Comparison of ENCODE assay signal across 8 cellular contexts in genomic region chr6:49409951-49410542, GRCh38. TPM values are rescaled to one million over a fixed set of nuclear protein-coding genes. Genes with fewer than 3 reads are reported as not detected.
DNase-seq lines count a peak whose midpoint lies in the region; ATAC-seq, FAIRE-seq and TF ChIP-seq lines count a peak whose summit lies in the region.

No MANE protein-coding gene starts in this region.

- FAIRE-seq in GM12891 (lab: Jason Lieb, UNC), result peak; percentile 66

- H3K27me3 Mint-ChIP-seq in activated naive CD8-positive, alpha-beta T cell treated with anti-CD3 and anti-CD28 coated beads, Interleukin-2, amount 10 ng/mL, durations not matched to agents 7 days and 5 days, result peaks cover 3% of the 10 kb centered on the region

- H3K36me3 Mint-ChIP-seq in activated naive CD8-positive, alpha-beta T cell treated with anti-CD3 and anti-CD28 coated beads, Interleukin-2, amount 10 ng/mL, durations not matched to agents 7 days and 5 days, result no peaks in the 10 kb centered on the region

- no peaks in the 10 kb centered on the region for H3K9me3 Mint-ChIP-seq in activated naive CD8-positive, alpha-beta T cell treated with anti-CD3 and anti-CD28 coated beads, Interleukin-2, amount 10 ng/mL, durations not matched to agents 7 days and 5 days

- no peak overlapping the region for H3K27ac Mint-ChIP-seq in activated naive CD8-positive, alpha-beta T cell treated with anti-CD3 and anti-CD28 coated beads, Interleukin-2, amount 10 ng/mL, durations not matched to agents 7 days and 5 days

- POLR2A ChIA-PET in activated naive CD8-positive, alpha-beta T cell treated with anti-CD3 and anti-CD28 coated beads, Interleukin-2, amount 10 ng/mL, durations not matched to agents 7 days and 5 days (lab: Charles Lee), result no interaction called here

- no peak for TF ChIP-seq POLR2A in GM12891 (IDR thresholded peaks at IDR 0.05; ENCODE audit: low read depth, low read length)

- peak; percentile 87 for ATAC-seq in HG02588 (IDR thresholded peaks at IDR 0.05; ENCODE audit: unreplicated experiment)
- peak; percentile 97 for ATAC-seq in SK-N-SH treated with all-trans-retinoic acid at 6 μM for 48 hours
- ATAC-seq in activated naive CD8-positive, alpha-beta T cell treated with anti-CD3 and anti-CD28 coated beads, Interleukin-2, amount 10 ng/mL, durations not matched to agents 7 days and 5 days (ENCODE audit: low read depth), result peak; percentile 63
- ATAC-seq in left cardiac atrium, result peak; percentile 47 to 65

- peak; percentile 2 for DNase-seq in GM12891 (ENCODE audit: insufficient read length, low spot score)
- DNase-seq in NCI-H1092 (lab: John Stamatoyannopoulos, UW), result peak; percentile 44
- peak; percentile 33 for DNase-seq in activated naive CD8-positive, alpha-beta T cell treated with anti-CD3 and anti-CD28 coated beads, Interleukin-2, amount 10 ng/mL, durations not matched to agents 7 days and 5 days
- peak; percentile 56 for DNase-seq in left cardiac atrium
- DNase-seq in renal cortical epithelial cell (ENCODE audit: low read depth), result peak; percentile 64
- no peak for DNase-seq in cerebellar nuclear complex (lab: John Stamatoyannopoulos, UW)

- H3K4me3 Mint-ChIP-seq in activated naive CD8-positive, alpha-beta T cell treated with anti-CD3 and anti-CD28 coated beads, Interleukin-2, amount 10 ng/mL, durations not matched to agents 7 days and 5 days, result no peak overlapping the region

- intact Hi-C loops in left cardiac atrium (cut with DNase I), result loop anchor here in 1 of 2 donors (5.0 kb wide), 1 partner anchor 1623 kb away; no protein-coding TSS in a partner anchor

- no peaks in the 10 kb centered on the region for H3K4me1 Mint-ChIP-seq in activated naive CD8-positive, alpha-beta T cell treated with anti-CD3 and anti-CD28 coated beads, Interleukin-2, amount 10 ng/mL, durations not matched to agents 7 days and 5 days

TF ChIP-seq in GM12891, 5 proteins besides CTCF, POLR2A, EP300 and RAD21:
- TF ChIP-seq POLR2AphosphoS5 (IDR thresholded peaks at IDR 0.05; ENCODE audit: low read depth, low read length) (no peak), POU2F2 (IDR thresholded peaks at IDR 0.05; ENCODE audit: low read depth, low read length) (no peak), SPI1 (IDR thresholded peaks at IDR 0.05; ENCODE audit: low read depth, low read length) (no peak), TAF1 (IDR thresholded peaks at IDR 0.05; ENCODE audit: low read depth, low read length) (no peak), PAX5 (IDR thresholded peaks at IDR 0.05; ENCODE audit: insufficient read depth, low read length, severe bottlenecking) (no peak)

TF ChIP-seq in SK-N-SH treated with all-trans-retinoic acid at 6 μM for 48 hours, 23 proteins besides CTCF, POLR2A, EP300 and RAD21:
- no peak for TF ChIP-seq ZFP3 (CRISPR knock-in tag; IDR thresholded peaks at IDR 0.05)
- TF ChIP-seq RARB (CRISPR knock-in tag; IDR thresholded peaks at IDR 0.05), result no peak
- TF ChIP-seq CSDC2 (CRISPR knock-in tag; IDR thresholded peaks at IDR 0.05), result no peak
- TF ChIP-seq ZNF8 (CRISPR knock-in tag; IDR thresholded peaks at IDR 0.05), result no peak
- no peak for TF ChIP-seq ARNTL (CRISPR knock-in tag; IDR thresholded peaks at IDR 0.05; ENCODE audit: borderline replicate concordance, low read depth)
- no peak for TF ChIP-seq ZNF565 (CRISPR knock-in tag; conservative IDR thresholded peaks at IDR 0.05; ENCODE audit: low read depth)
- TF ChIP-seq, protein P1, sequence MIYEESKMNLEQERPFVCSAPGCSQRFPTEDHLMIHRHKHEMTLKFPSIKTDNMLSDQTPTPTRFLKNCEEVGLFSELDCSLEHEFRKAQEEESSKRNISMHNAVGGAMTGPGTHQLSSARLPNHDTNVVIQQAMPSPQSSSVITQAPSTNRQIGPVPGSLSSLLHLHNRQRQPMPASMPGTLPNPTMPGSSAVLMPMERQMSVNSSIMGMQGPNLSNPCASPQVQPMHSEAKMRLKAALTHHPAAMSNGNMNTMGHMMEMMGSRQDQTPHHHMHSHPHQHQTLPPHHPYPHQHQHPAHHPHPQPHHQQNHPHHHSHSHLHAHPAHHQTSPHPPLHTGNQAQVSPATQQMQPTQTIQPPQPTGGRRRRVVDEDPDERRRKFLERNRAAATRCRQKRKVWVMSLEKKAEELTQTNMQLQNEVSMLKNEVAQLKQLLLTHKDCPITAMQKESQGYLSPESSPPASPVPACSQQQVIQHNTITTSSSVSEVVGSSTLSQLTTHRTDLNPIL (CRISPR knock-in tag; IDR thresholded peaks at IDR 0.05; ENCODE audit: low read depth), result no peak
- TF ChIP-seq TOX (CRISPR knock-in tag; IDR thresholded peaks at IDR 0.05; ENCODE audit: borderline replicate concordance), result no peak
- TF ChIP-seq, protein P2, sequence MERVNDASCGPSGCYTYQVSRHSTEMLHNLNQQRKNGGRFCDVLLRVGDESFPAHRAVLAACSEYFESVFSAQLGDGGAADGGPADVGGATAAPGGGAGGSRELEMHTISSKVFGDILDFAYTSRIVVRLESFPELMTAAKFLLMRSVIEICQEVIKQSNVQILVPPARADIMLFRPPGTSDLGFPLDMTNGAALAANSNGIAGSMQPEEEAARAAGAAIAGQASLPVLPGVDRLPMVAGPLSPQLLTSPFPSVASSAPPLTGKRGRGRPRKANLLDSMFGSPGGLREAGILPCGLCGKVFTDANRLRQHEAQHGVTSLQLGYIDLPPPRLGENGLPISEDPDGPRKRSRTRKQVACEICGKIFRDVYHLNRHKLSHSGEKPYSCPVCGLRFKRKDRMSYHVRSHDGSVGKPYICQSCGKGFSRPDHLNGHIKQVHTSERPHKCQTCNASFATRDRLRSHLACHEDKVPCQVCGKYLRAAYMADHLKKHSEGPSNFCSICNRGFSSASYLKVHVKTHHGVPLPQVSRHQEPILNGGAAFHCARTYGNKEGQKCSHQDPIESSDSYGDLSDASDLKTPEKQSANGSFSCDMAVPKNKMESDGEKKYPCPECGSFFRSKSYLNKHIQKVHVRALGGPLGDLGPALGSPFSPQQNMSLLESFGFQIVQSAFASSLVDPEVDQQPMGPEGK (CRISPR knock-in tag; IDR thresholded peaks at IDR 0.05; ENCODE audit: borderline replicate concordance), result no peak
- no peak for TF ChIP-seq ESRRG (CRISPR knock-in tag; IDR thresholded peaks at IDR 0.05)
- TF ChIP-seq ISL1 (CRISPR knock-in tag; IDR thresholded peaks at IDR 0.05), result no peak
- no peak for TF ChIP-seq ZNF70 (CRISPR knock-in tag; IDR thresholded peaks at IDR 0.05)

RNA-seq across cellular contexts. Expression of gene MMUT, which starts 53.0 kb away (rescaled TPM):
- polyA plus RNA-seq in GM12891 (2012; ENCODE audit: low read depth, missing spikeins), result 8.6 TPM
- total RNA-seq in activated naive CD8-positive, alpha-beta T cell treated with anti-CD3 and anti-CD28 coated beads, Interleukin-2, amount 10 ng/mL, durations not matched to agents 7 days and 5 days, result 10 to 100 TPM; 13.2 to 14.6 TPM
- 10 to 100 TPM; 26.7 to 29.7 TPM for total RNA-seq in left cardiac atrium
- total RNA-seq in renal cortical epithelial cell, result 15.6 and 24.8 TPM in 2 replicates

RNA-seq across cellular contexts. Expression of gene CENPQ, which starts 53.1 kb away (rescaled TPM):
- polyA plus RNA-seq in GM12891 (2012; ENCODE audit: low read depth, missing spikeins), result 7.4 TPM
- total RNA-seq in activated naive CD8-positive, alpha-beta T cell treated with anti-CD3 and anti-CD28 coated beads, Interleukin-2, amount 10 ng/mL, durations not matched to agents 7 days and 5 days, result 10 to 100 TPM; 14.4 to 14.5 TPM
- total RNA-seq in left cardiac atrium (1 to 10 TPM; 4.7 to 5.9 TPM), renal cortical epithelial cell (5.0 and 10.4 TPM in 2 replicates)

Comparison
In these comparisons a context has a peak if more than half of its experiments do, and no peak if none do; other contexts are left out.
1. DNase-seq: peak in GM12891 (single experiment), NCI-H1092 (single experiment), activated naive CD8-positive, alpha-beta T cell treated with anti-CD3 and anti-CD28 coated beads, Interleukin-2, amount 10 ng/mL, durations not matched to agents 7 days and 5 days (single experiment), left cardiac atrium (single experiment) and renal cortical epithelial cell (single experiment); none in cerebellar nuclear complex (0 of 2).
2. Peak in every context shown above with its lines, with median percentiles within 50 percentile points of each other: ATAC-seq.